Comparison of ENCODE assay signal across 8 cellular contexts in genomic region chr2:111054791-111055627, GRCh38.
DNase-seq lines count a peak whose midpoint lies in the region; ATAC-seq and FAIRE-seq lines count a peak whose summit lies in the region.
"Had no signal": no experiment of that assay in that cellular context is flagged by ENCODE, and none has a peak within 500 bp of the region (broad histone marks: within the 10 kb centered on the region; RNA-seq: fewer than 3 reads in every experiment).

No MANE protein-coding gene starts in this region.

- peak; percentile 45 for DNase-seq in NCI-H510A (lab: John Stamatoyannopoulos, UW)
- DNase-seq in retina, result peak; percentile 65
- DNase-seq in NOMO-1 treated with dmso at 0.1 percent for 144 hours (lab: John Stamatoyannopoulos, UW; ENCODE audit: unreplicated experiment), result no peak
- no peak for DNase-seq in NAMALWA (ENCODE audit: low spot score)
- no peak for DNase-seq in HTR-8/SVneo (ENCODE audit: insufficient read length, low spot score)
- DNase-seq: hypothalamus had no signal

- FAIRE-seq in HTR-8/SVneo (lab: Jason Lieb, UNC), result no peak

- ATAC-seq in GM18861 (IDR thresholded peaks at IDR 0.05; ENCODE audit: unreplicated experiment) (peak; percentile 75), GM21723 (IDR thresholded peaks at IDR 0.05; ENCODE audit: unreplicated experiment) (peak; percentile 75)

Comparison
In these comparisons a context has a peak if more than half of its experiments do, and no peak if none do; other contexts are left out.
1. DNase-seq: peak in NCI-H510A (single experiment) and retina (single experiment); none in NOMO-1 treated with dmso at 0.1 percent for 144 hours (single experiment), NAMALWA (single experiment) and HTR-8/SVneo (single experiment).